ENCODE assay signal across 11 cellular contexts in the genomic region with DNA sequence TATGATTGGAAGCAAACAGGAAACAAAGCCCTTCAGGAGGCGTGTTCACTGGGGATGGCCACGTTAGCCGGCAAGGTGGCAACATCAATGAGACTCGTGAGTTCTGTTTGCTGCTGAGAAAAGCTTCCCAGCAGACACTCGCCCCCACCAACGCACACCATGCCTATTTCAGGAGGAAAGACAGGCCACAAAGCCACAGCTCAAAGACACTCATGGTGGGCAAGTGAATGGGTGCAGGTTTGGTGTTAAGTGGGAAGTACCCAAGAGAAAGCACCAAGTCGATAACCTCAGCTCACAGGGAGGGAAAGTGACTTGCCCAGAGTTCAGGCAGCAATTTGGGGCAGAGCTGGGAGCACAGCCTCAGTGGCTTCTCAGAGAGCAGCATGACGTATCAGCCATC. TPM values are rescaled to one million over a fixed set of nuclear protein-coding genes. Genes with fewer than 3 reads are reported as not detected.
DNase-seq lines count a peak whose midpoint lies in the region; ATAC-seq, FAIRE-seq and TF ChIP-seq lines count a peak whose summit lies in the region.
"Had no signal": no experiment of that assay in that cellular context is flagged by ENCODE, and none has a peak within 500 bp of the region (broad histone marks: within the 10 kb centered on the region; RNA-seq: fewer than 3 reads in every experiment).

No MANE protein-coding gene starts in this region.

- peak overlapping the region; percentile 82 for H3K27ac ChIP-seq in GM12878 (ENCODE audit: control insufficient read depth, insufficient read depth)

- TF ChIP-seq POLR2A in GM12878 (IDR thresholded peaks at IDR 0.05; ENCODE audit: low read depth, low read length): 0 out of 2 replicates have a peak, but pooled peaks have one; percentile 16

- RAD21 ChIA-PET in GM12878 (lab: Charles Lee; ENCODE audit: unreplicated experiment): interaction anchor here (0.7 to 4.9 kb wide), 8 partner anchors 12 to 198 kb away, joined by 3 to 43 read pairs (median 4); a partner anchor contains a TSS

- no peak for TF ChIP-seq CTCF in GM12878 (IDR thresholded peaks at IDR 0.05 in 2 of 3, conservative IDR thresholded peaks at IDR 0.05 in 1 of 3; ENCODE audit: control insufficient read depth in 2 of 3, extremely low read depth in 1 of 3, insufficient read depth in 1 of 3, low read depth in 3 of 3, low read length in 3 of 3)

- in situ Hi-C loops in GM12878 (cut with MboI): no loop called here

- POLR2A ChIA-PET in GM12878 (lab: Charles Lee): interaction anchor here (0.7 to 5.2 kb wide), 9 partner anchors 9 to 63 kb away, joined by 3 to 54 read pairs (median 7); a partner anchor contains a TSS

- CTCF ChIA-PET in GM12878 (lab: Yijun Ruan, JAX): interaction anchor here (0.7 to 1.9 kb wide), 7 partner anchors 11 to 43 kb away, joined by 3 to 10 read pairs (median 4); a partner anchor contains a TSS

- intact Hi-C loops in GM12878 (cut with micrococcal nuclease; ENCODE audit: unreplicated experiment): no loop called here

- no peaks in the 10 kb centered on the region for H4K20me1 ChIP-seq in GM12878 (ENCODE audit: control insufficient read depth, insufficient read depth)

- BruUV-seq in GM12878 (replicated peaks; lab: Mats Ljungman, UMichigan): no TSS peak

- DNase-seq in activated CD4-positive, alpha-beta T cell treated with anti-CD3 and anti-CD28 coated beads for 48 hours: peak; percentile 60
- DNase-seq in activated CD4-positive, alpha-beta T cell treated with anti-CD3 and anti-CD28 coated beads, Interleukin-2, amount 50 U/mL, for 4 hours: no peak
- DNase-seq in T-helper 22 cell (ENCODE audit: low read depth): peak; percentile 41
- DNase-seq in GM12878 (ENCODE audit: low read depth, low spot score): peak; percentile 82
- DNase-seq in stimulated activated CD8-positive, alpha-beta memory T cell treated with anti-CD3 and anti-CD28 coated beads, Interleukin-7, amount 100 ng/mL, for 48 hours (ENCODE audit: extremely low read depth in 1 of 2, low read depth in 1 of 2): peak; percentile 39 to 78
- no peak for DNase-seq in C1 segment of cervical spinal cord (lab: John Stamatoyannopoulos, UW)
- DNase-seq: 8988T, NCI-H226 had no signal

- TF ChIP-seq EP300 in GM12878 (IDR thresholded peaks at IDR 0.05; ENCODE audit: borderline replicate concordance in 1 of 2, control insufficient read depth in 1 of 2, low read depth in 2 of 2, low read length in 2 of 2): peak in 1 of 2 experiments; percentile 13; a peak in 1 of 4 replicates

- TF ChIP-seq RAD21 in GM12878 (IDR thresholded peaks at IDR 0.05; ENCODE audit: insufficient read depth, low read depth, low read length): no peak

- FAIRE-seq in GM12878 (lab: Jason Lieb, UNC): peak; percentile 84

- peak overlapping the region; percentile 59 for H2AFZ ChIP-seq in GM12878 (ENCODE audit: control insufficient read depth, low read depth, low read length)

- H3K27me3 ChIP-seq in GM12878 (replicated peaks in 1 of 2; ENCODE audit: control insufficient read depth in 2 of 2, insufficient read depth in 2 of 2, low read length in 1 of 2): no peaks in the 10 kb centered on the region
- H3K27me3 ChIP-seq: Peyer's patch had no signal

- H3K4me2 ChIP-seq in GM12878 (ENCODE audit: control insufficient read depth, insufficient read depth): peak overlapping the region; percentile 90; the same call in 1 of the 2 replicates

- SMC1A ChIA-PET in GM12878 (lab: Charles Lee; ENCODE audit: uncharacterized antibody, unreplicated experiment): interaction anchor here (0.7 to 6.5 kb wide), 6 partner anchors 9 to 37 kb away, joined by 4 to 53 read pairs (median 28); a partner anchor contains a TSS

- ATAC-seq in GM12878 (peak; percentile 52), esophagus mucosa (no peak), HG02642 (IDR thresholded peaks at IDR 0.05; ENCODE audit: poor library complexity, unreplicated experiment) (no peak)

- 3% methylated on average over 8 of the region's 8 CpGs for whole genome bisulfite sequencing in GM12878 (ENCODE audit: insufficient coverage, insufficient replicate concordance, low lambda C conversion rate, missing lambda C conversion rate)

- H3K9me3 ChIP-seq in GM12878 (replicated peaks; ENCODE audit: control insufficient read depth, insufficient read depth, low read length): no peaks in the 10 kb centered on the region
- H3K9me3 ChIP-seq: Peyer's patch had no signal

- H3K79me2 ChIP-seq in GM12878 (ENCODE audit: control insufficient read depth, insufficient read depth, low read length): peaks cover 30% of the 10 kb centered on the region

- H3K36me3 ChIP-seq in GM12878 (ENCODE audit: control insufficient read depth in 2 of 2, insufficient read depth in 2 of 2, low read length in 1 of 2): peaks cover 9 to 16% of the 10 kb centered on the region in 2 experiments; a peak in 3 of 4 replicates

- peak overlapping the region; percentile 56 for H3K9ac ChIP-seq in GM12878 (ENCODE audit: control insufficient read depth, insufficient read depth, low read length)

- H3K4me1 ChIP-seq in GM12878 (ENCODE audit: control insufficient read depth, insufficient read depth, low read length): peaks cover 33% of the 10 kb centered on the region

- H3K4me3 ChIP-seq in GM12878: peak overlapping the region; percentile 13; the same call in 1 of the 2 replicates
- H3K4me3 ChIP-seq: Peyer's patch had no signal

TF ChIP-seq in GM12878, 131 proteins besides CTCF, POLR2A, EP300 and RAD21 (continues in another document):
- TF ChIP-seq ASH2L (IDR thresholded peaks at IDR 0.05; ENCODE audit: borderline replicate concordance, low read depth) (no peak), MYB (IDR thresholded peaks at IDR 0.05; ENCODE audit: borderline replicate concordance, low read depth, low read length) (no peak), NR2F1 (conservative IDR thresholded peaks at IDR 0.05) (0 out of 2 replicates have a peak, but pooled peaks have one; percentile 34), EED (IDR thresholded peaks at IDR 0.05; ENCODE audit: low read depth) (peak; percentile 69), TBL1XR1 (IDR thresholded peaks at IDR 0.05; ENCODE audit: low read depth, low read length) (peak; percentile 52; the same call in 1 of the 2 replicates), RUNX3 (IDR thresholded peaks at IDR 0.05; ENCODE audit: low read length) (peak; percentile 89), DPF2 (IDR thresholded peaks at IDR 0.05) (0 out of 2 replicates have a peak, but pooled peaks have one; percentile 35)

RNA-seq across cellular contexts. Expression of a gene that starts 10.5 kb away (rescaled TPM):
- total RNA-seq in GM12878 (2013; cell fraction: nucleolus; rRNA removed): 339 and 407 TPM in 2 replicates
- total RNA-seq in GM12878 (2014; rRNA removed): 35.5 and 37.5 TPM in 2 replicates
- total RNA-seq in GM12878 (2014; rRNA removed; fragmentation: Illumina TruSeq; extraction: Trizol): 52.0 and 56.3 TPM in 2 replicates
- total RNA-seq in GM12878 (2021): 35.2 and 38.7 TPM in 2 replicates
- polyA plus RNA-seq in GM12878 (2011; ENCODE audit: low read depth): 67.1 TPM
- 63.6 and 66.4 TPM in 2 replicates for polyA plus RNA-seq in GM12878 (2011; rRNA removed)
- 46.3 and 47.5 TPM in 2 replicates for polyA plus RNA-seq in GM12878 (2011; cell fraction: cytosol; rRNA removed)
- 145 and 152 TPM in 2 replicates for polyA plus RNA-seq in GM12878 (2011; cell fraction: nucleus; rRNA removed)
- 45.2 and 50.8 TPM in 2 replicates for polyA plus RNA-seq in GM12878 (2012)
- 69.1 and 85.4 TPM in 2 replicates for polyA plus RNA-seq in GM12878 (2014; fragmentation: Illumina TruSeq; extraction: Trizol)
- polyA plus RNA-seq in GM12878 (2014; fragmentation: Nextera tagmentation; extraction: Ambion mirVana): 10 to 100 TPM; 36.7 to 45.0 TPM
- 66.8 and 68.2 TPM in 2 replicates for polyA plus RNA-seq in GM12878 (2014; rRNA removed)
- 10 to 100 TPM; 44.7 to 46.0 TPM for polyA plus RNA-seq in GM12878 (2016; fragmentation: Nextera tagmentation; extraction: Ambion mirVana)
- 73.9 and 87.6 TPM in 2 replicates for polyA minus RNA-seq in GM12878 (2011; rRNA and poly(A)+ RNA removed)
- 16.7 and 18.6 TPM in 2 replicates for polyA minus RNA-seq in GM12878 (2011; cell fraction: cytosol; rRNA and poly(A)+ RNA removed)
- 44.0 and 60.1 TPM in 2 replicates for polyA minus RNA-seq in GM12878 (2011; cell fraction: nucleus; rRNA and poly(A)+ RNA removed)
- total RNA-seq in esophagus mucosa: 23.7 TPM

RNA-seq across cellular contexts. Expression of a gene that starts 36.7 kb away (rescaled TPM):
- total RNA-seq in GM12878 (2013; cell fraction: nucleolus; rRNA removed): 112 and 123 TPM in 2 replicates
- 32.6 and 35.2 TPM in 2 replicates for total RNA-seq in GM12878 (2014; rRNA removed)
- total RNA-seq in GM12878 (2014; rRNA removed; fragmentation: Illumina TruSeq; extraction: Trizol): 21.7 and 21.8 TPM in 2 replicates
- total RNA-seq in GM12878 (2021): 49.6 and 54.9 TPM in 2 replicates
- 19.5 TPM for polyA plus RNA-seq in GM12878 (2011; ENCODE audit: low read depth)
- polyA plus RNA-seq in GM12878 (2011; rRNA removed): 59.4 and 62.2 TPM in 2 replicates
- polyA plus RNA-seq in GM12878 (2011; cell fraction: cytosol; rRNA removed): 52.5 and 56.3 TPM in 2 replicates
- 182 and 212 TPM in 2 replicates for polyA plus RNA-seq in GM12878 (2011; cell fraction: nucleus; rRNA removed)
- polyA plus RNA-seq in GM12878 (2012): 36.3 and 39.3 TPM in 2 replicates
- polyA plus RNA-seq in GM12878 (2014; fragmentation: Illumina TruSeq; extraction: Trizol): 24.3 and 29.5 TPM in 2 replicates
- polyA plus RNA-seq in GM12878 (2014; fragmentation: Nextera tagmentation; extraction: Ambion mirVana): 10 to 100 TPM in 1 of 2 experiments, 1 to 10 TPM in 1; 9.6 to 10.8 TPM
- polyA plus RNA-seq in GM12878 (2014; rRNA removed): 36.7 and 42.0 TPM in 2 replicates
- 10 to 100 TPM; 25.0 to 27.6 TPM for polyA plus RNA-seq in GM12878 (2016; fragmentation: Nextera tagmentation; extraction: Ambion mirVana)
- polyA minus RNA-seq in GM12878 (2011; rRNA and poly(A)+ RNA removed): 40.8 and 57.0 TPM in 2 replicates
- polyA minus RNA-seq in GM12878 (2011; cell fraction: cytosol; rRNA and poly(A)+ RNA removed): 16.3 and 20.4 TPM in 2 replicates
- polyA minus RNA-seq in GM12878 (2011; cell fraction: nucleus; rRNA and poly(A)+ RNA removed): 38.2 and 60.8 TPM in 2 replicates
- 12.2 TPM for total RNA-seq in esophagus mucosa

RNA-seq across cellular contexts. Expression of a gene that starts 37.7 kb away (rescaled TPM):
- total RNA-seq in GM12878 (2013; cell fraction: nucleolus; rRNA removed): 33.8 and 144 TPM in 2 replicates
- total RNA-seq in GM12878 (2014; rRNA removed) (78.5 and 88.0 TPM in 2 replicates), GM12878 (2014; rRNA removed; fragmentation: Illumina TruSeq; extraction: Trizol) (85.7 and 87.8 TPM in 2 replicates), GM12878 (2021) (76.9 and 84.3 TPM in 2 replicates), esophagus mucosa (74.7 TPM)
- 64.8 TPM for polyA plus RNA-seq in GM12878 (2011; ENCODE audit: low read depth)
- polyA plus RNA-seq in GM12878 (2011; rRNA removed) (123 and 157 TPM in 2 replicates), GM12878 (2014; fragmentation: Illumina TruSeq; extraction: Trizol) (146 and 167 TPM in 2 replicates), GM12878 (2014; fragmentation: Nextera tagmentation; extraction: Ambion mirVana) (10 to 100 TPM; 81.4 to 82.8 TPM), GM12878 (2014; rRNA removed) (91.5 and 99.6 TPM in 2 replicates), GM12878 (2016; fragmentation: Nextera tagmentation; extraction: Ambion mirVana) (100 to 1,000 TPM; 169 to 174 TPM)
- 52.0 and 59.3 TPM in 2 replicates for polyA plus RNA-seq in GM12878 (2011; cell fraction: cytosol; rRNA removed)
- polyA plus RNA-seq in GM12878 (2011; cell fraction: nucleus; rRNA removed): 50.8 and 59.6 TPM in 2 replicates
- polyA plus RNA-seq in GM12878 (2012): 86.5 and 102 TPM in 2 replicates
- 37.3 and 41.8 TPM in 2 replicates for polyA minus RNA-seq in GM12878 (2011; rRNA and poly(A)+ RNA removed)
- polyA minus RNA-seq in GM12878 (2011; cell fraction: cytosol; rRNA and poly(A)+ RNA removed): 22.7 and 48.7 TPM in 2 replicates
- polyA minus RNA-seq in GM12878 (2011; cell fraction: nucleus; rRNA and poly(A)+ RNA removed): 19.1 and 32.2 TPM in 2 replicates

Comparison
In these comparisons a context has a peak if more than half of its experiments do, and no peak if none do; other contexts are left out.
1. DNase-seq: peak in activated CD4-positive, alpha-beta T cell treated with anti-CD3 and anti-CD28 coated beads for 48 hours (single experiment), T-helper 22 cell (single experiment), GM12878 (single experiment) and stimulated activated CD8-positive, alpha-beta memory T cell treated with anti-CD3 and anti-CD28 coated beads, Interleukin-7, amount 100 ng/mL, for 48 hours (2 of 2); none in activated CD4-positive, alpha-beta T cell treated with anti-CD3 and anti-CD28 coated beads, Interleukin-2, amount 50 U/mL, for 4 hours (0 of 2) and C1 segment of cervical spinal cord (0 of 14).